ENCODE assay signal across 7 cellular contexts in the genomic region with DNA sequence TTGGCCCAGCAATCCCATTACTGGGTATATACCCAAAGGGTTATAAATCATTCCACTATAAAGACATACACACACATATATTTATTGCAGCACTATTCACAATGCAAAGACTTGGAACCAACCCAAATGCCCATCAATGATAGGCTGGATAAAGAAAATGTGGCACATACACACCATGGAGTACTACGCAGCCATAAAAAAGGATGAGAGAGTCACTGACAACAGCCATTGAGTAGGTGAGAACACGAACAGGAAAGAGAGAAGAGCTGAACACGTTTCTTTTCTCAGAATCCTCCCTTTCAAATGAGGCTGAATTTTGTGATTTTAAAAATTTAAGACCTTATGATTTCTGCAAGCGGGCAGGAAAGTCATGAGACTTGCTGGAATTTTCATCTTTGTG.
"Had no signal": no experiment of that assay in that cellular context is flagged by ENCODE, and none has a peak within 500 bp of the region (broad histone marks: within the 10 kb centered on the region; RNA-seq: fewer than 3 reads in every experiment).

No MANE protein-coding gene starts in this region.

- ATAC-seq: GM12878 had no signal

- H3K4me3 ChIP-seq: GM12878 had no signal

- DNase-seq: GDM1, GF-D8 had no signal

- FAIRE-seq: G401.6, GM12878, GM12891, GM12892, GM18507 had no signal
